18 cellular contexts compared by ENCODE assay signal in the genomic region with DNA sequence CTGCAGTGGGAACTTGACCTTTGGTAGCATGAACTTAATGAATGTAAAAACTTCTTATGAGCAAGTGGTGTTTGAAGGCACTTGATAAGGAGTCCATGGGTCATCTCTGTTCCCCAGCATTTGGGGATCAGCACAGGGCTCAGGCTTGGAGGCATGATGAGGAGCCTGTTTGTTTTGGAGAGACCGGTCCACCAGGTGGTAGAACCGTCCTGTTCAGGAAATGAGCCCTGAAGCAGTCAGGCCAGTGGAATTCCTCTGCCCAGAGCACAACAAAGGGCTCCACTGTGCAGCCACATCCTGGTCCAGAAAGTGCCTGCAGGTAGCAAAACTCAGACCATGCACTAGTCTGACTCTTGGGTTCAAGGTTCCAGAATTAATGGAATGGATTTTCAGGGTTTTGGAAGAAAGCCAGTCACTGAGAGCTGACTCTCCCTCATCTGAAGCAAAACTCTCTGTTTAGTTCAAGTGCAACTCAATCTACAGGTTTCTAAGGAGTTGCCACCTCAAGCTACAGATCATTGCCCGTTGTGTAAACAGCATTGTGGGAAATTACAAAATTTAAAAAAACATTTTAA. TPM values are rescaled to one million over a fixed set of nuclear protein-coding genes. Genes with fewer than 3 reads are reported as not detected.
DNase-seq lines count a peak whose midpoint lies in the region; ATAC-seq and TF ChIP-seq lines count a peak whose summit lies in the region.
"Had no signal": no experiment of that assay in that cellular context is flagged by ENCODE, and none has a peak within 500 bp of the region (broad histone marks: within the 10 kb centered on the region; RNA-seq: fewer than 3 reads in every experiment).

No MANE protein-coding gene starts in this region.

- TF ChIP-seq EP300 in tibial nerve (IDR thresholded peaks at IDR 0.05), result no peak

- H3K36me3 ChIP-seq in mammary epithelial cell (ENCODE audit: insufficient read depth, low read length) (no peaks in the 10 kb centered on the region), kidney epithelial cell (ENCODE audit: control insufficient read depth, insufficient read depth, low read length) (no peaks in the 10 kb centered on the region), tibial nerve (no peaks in the 10 kb centered on the region)
- H3K36me3 ChIP-seq: cardiac muscle cell, esophagus muscularis mucosa had no signal

- H3K27me3 ChIP-seq in mammary epithelial cell (ENCODE audit: insufficient read depth, low read length) (no peaks in the 10 kb centered on the region), kidney epithelial cell (ENCODE audit: control insufficient read depth, insufficient read depth, low read length) (no peaks in the 10 kb centered on the region), tibial nerve (no peaks in the 10 kb centered on the region)
- H3K27me3 ChIP-seq: cardiac muscle cell, esophagus muscularis mucosa had no signal

- peak overlapping the region; percentile 14 for H3K27ac ChIP-seq in mammary epithelial cell (ENCODE audit: insufficient read depth, low read depth, low read length)
- H3K27ac ChIP-seq in tibial nerve, result no peak overlapping the region
- H3K27ac ChIP-seq: 22Rv1, cardiac muscle cell, esophagus muscularis mucosa, GM23248 had no signal

- H3K4me1 ChIP-seq in mammary epithelial cell (ENCODE audit: insufficient read depth, low read length), result peaks cover 54% of the 10 kb centered on the region
- H3K4me1 ChIP-seq in tibial nerve, result no peaks in the 10 kb centered on the region

- no peak for ATAC-seq in HG02938 (IDR thresholded peaks at IDR 0.05; ENCODE audit: unreplicated experiment)
- ATAC-seq: natural killer cell treated with Interleukin-12 subunit alpha and Interleukin-12 subunit beta and Interleukin-15 and Interleukin-18, amount 100 ng/mL, for 72 hours; T-helper 17 cell had no signal

- H4K20me1 ChIP-seq in mammary epithelial cell (ENCODE audit: insufficient read depth, low read length), result no peaks in the 10 kb centered on the region

- no peak overlapping the region for H3K4me3 ChIP-seq in mammary epithelial cell (replicated peaks in 1 of 3; ENCODE audit: insufficient read depth in 1 of 3, low read depth in 2 of 3, low read length in 3 of 3)
- H3K4me3 ChIP-seq in kidney epithelial cell (ENCODE audit: low read depth, low read length), result no peak overlapping the region
- H3K4me3 ChIP-seq in tibial nerve, result no peak overlapping the region
- H3K4me3 ChIP-seq: cardiac muscle cell, esophagus muscularis mucosa, GM23248, skin epidermis had no signal

- H3K9ac ChIP-seq in mammary epithelial cell (ENCODE audit: insufficient read depth, low read length), result no peak overlapping the region
- H3K9ac ChIP-seq: GM23248 had no signal

- intact Hi-C loops in mammary epithelial cell (cut with micrococcal nuclease), result no loop called here

- H3K9me3 ChIP-seq in mammary epithelial cell (replicated peaks; ENCODE audit: insufficient read depth, low read length), result no peaks in the 10 kb centered on the region
- H3K9me3 ChIP-seq in tibial nerve, result no peaks in the 10 kb centered on the region
- H3K9me3 ChIP-seq: esophagus muscularis mucosa had no signal

- no TSS peak for BruUV-seq in mammary epithelial cell (replicated peaks; lab: Mats Ljungman, UMichigan)

- TF ChIP-seq CTCF in mammary epithelial cell (conservative IDR thresholded peaks at IDR 0.05 in 1 of 2, IDR thresholded peaks at IDR 0.05 in 1 of 2; ENCODE audit: extremely low read depth in 1 of 2, insufficient read depth in 1 of 2, low read depth in 1 of 2, low read length in 2 of 2) (peak; percentile 29 to 41), kidney epithelial cell (IDR thresholded peaks at IDR 0.05; ENCODE audit: insufficient read depth, low read length, poor library complexity, severe bottlenecking) (peak; percentile 37), tibial nerve (IDR thresholded peaks at IDR 0.05) (no peak)

- peak overlapping the region; percentile 6 for H2AFZ ChIP-seq in mammary epithelial cell (ENCODE audit: low read depth, low read length)
- H2AFZ ChIP-seq: GM23248 had no signal

- H3K79me2 ChIP-seq in mammary epithelial cell (ENCODE audit: insufficient read depth, low read length), result no peaks in the 10 kb centered on the region

- TF ChIP-seq POLR2A in tibial nerve (IDR thresholded peaks at IDR 0.05), result no peak

- DNase-seq in SIG-M5 treated with dmso at 0.1 percent for 504 hours (lab: John Stamatoyannopoulos, UW; ENCODE audit: unreplicated experiment), result peak; percentile 4
- no peak for DNase-seq in SIG-M5 (lab: John Stamatoyannopoulos, UW)
- DNase-seq in mammary epithelial cell, result peak; percentile 89
- no peak for DNase-seq in kidney epithelial cell (ENCODE audit: low read depth)
- DNase-seq in ureter (ENCODE audit: low spot score), result peak; percentile 69
- DNase-seq in tibial nerve (ENCODE audit: low spot score in 2 of 2), result no peak
- DNase-seq in stimulated activated CD4-positive, alpha-beta T cell treated with anti-CD3 and anti-CD28 coated beads, Interleukin-2, amount 100 ng/mL, for 48 hours, result no peak
- DNase-seq: activated CD4-positive, alpha-beta T cell treated with anti-CD3 and anti-CD28 coated beads, Interleukin-2, amount 50 U/mL, for 4 hours; GM23248; NCI-H187; T-helper 17 cell had no signal

- 32% methylated on average over 3 of the region's 3 CpGs for WGBS in mammary epithelial cell (ENCODE audit: low coverage, missing lambda C conversion rate)
- 45 to 51% methylated on average over 3 of the region's 3 CpGs for WGBS in tibial nerve, 2 donors

- CTCF ChIA-PET in mammary epithelial cell (lab: Charles Lee; ENCODE audit: low non-redundant PET), result no interaction called here

- dilution Hi-C loops in mammary epithelial cell (cut with HindIII; ENCODE audit: low sequenced_read_pairs), result no loop called here

- H3K4me2 ChIP-seq in mammary epithelial cell (ENCODE audit: insufficient read depth, low read depth, low read length), result peak overlapping the region; percentile 21

- in situ Hi-C loops in mammary epithelial cell (cut with MboI; ENCODE audit: low sequenced_read_pairs in 2 of 2), result loop anchor here in 1 of 2 donors (10.0 kb wide), 1 partner anchor 90 kb away; no protein-coding TSS in a partner anchor

RNA-seq across cellular contexts. Expression of a gene that starts 52.3 kb away (rescaled TPM):
- total RNA-seq in mammary epithelial cell (10 to 100 TPM; 10.0 to 79.4 TPM), kidney epithelial cell (5.3 and 8.8 TPM in 2 replicates), ureter (70.0 TPM), tibial nerve (not detected)
- 51.5 TPM for polyA plus RNA-seq in mammary epithelial cell
- polyA minus RNA-seq in mammary epithelial cell, result 97.8 TPM
- total RNA-seq: activated T-helper 2 cell treated with anti-CD3 and anti-CD28 coated beads, Interferon-gamma antibody, Interleukin-2, Interleukin-4, amounts not matched to agents 10 μg/mL and 5 μg/mL and 100 μg/mL, durations not matched to agents 14 hours and 24 hours and 36 hours; cardiac muscle cell; GM23248; natural killer cell treated with Interleukin-12 subunit alpha and Interleukin-12 subunit beta and Interleukin-15 and Interleukin-18, amount 100 ng/mL, for 72 hours; T-helper 17 cell had no signal
- polyA plus RNA-seq: cardiac muscle cell, GM23248 had no signal

Comparison
In these comparisons a context has a peak if more than half of its experiments do, and no peak if none do; other contexts are left out.
1. DNase-seq: peak in SIG-M5 treated with dmso at 0.1 percent for 504 hours (single experiment), mammary epithelial cell (single experiment) and ureter (single experiment); none in SIG-M5 (single experiment), kidney epithelial cell (single experiment), tibial nerve (0 of 2) and stimulated activated CD4-positive, alpha-beta T cell treated with anti-CD3 and anti-CD28 coated beads, Interleukin-2, amount 100 ng/mL, for 48 hours (0 of 2).
2. CTCF ChIP-seq: peak in mammary epithelial cell (2 of 2) and kidney epithelial cell (single experiment); none in tibial nerve (0 of 5).